12 cellular contexts compared by ENCODE assay signal in genomic region chr2:125397535-125398251, GRCh38.
DNase-seq lines count a peak whose midpoint lies in the region; ATAC-seq, FAIRE-seq and TF ChIP-seq lines count a peak whose summit lies in the region.
"Had no signal": no experiment of that assay in that cellular context is flagged by ENCODE, and none has a peak within 500 bp of the region (broad histone marks: within the 10 kb centered on the region; RNA-seq: fewer than 3 reads in every experiment).

No MANE protein-coding gene starts in this region.

- H3K36me3 ChIP-seq in upper lobe of right lung (no peaks in the 10 kb centered on the region), heart left ventricle (no peaks in the 10 kb centered on the region)
- H3K36me3 ChIP-seq: BLaER1 treated with 17β-estradiol and CSF1 and Interleukin-3, amounts not matched to agents 10 nM and 100 nM had no signal

- 84 to 96% (median 89%) methylated on average over 4 of the region's 4 CpGs for WGBS in heart left ventricle, 4 donors

- H3K27me3 ChIP-seq in upper lobe of right lung (no peaks in the 10 kb centered on the region), heart left ventricle (no peaks in the 10 kb centered on the region)
- H3K27me3 ChIP-seq: BLaER1 treated with 17β-estradiol and CSF1 and Interleukin-3, amounts not matched to agents 10 nM and 100 nM; foreskin keratinocyte had no signal

- FAIRE-seq in HTR-8/SVneo (lab: Jason Lieb, UNC) = no peak

- H3K27ac ChIP-seq in upper lobe of right lung (no peak overlapping the region), heart left ventricle (no peak overlapping the region)
- H3K27ac ChIP-seq: BLaER1 treated with 17β-estradiol and CSF1 and Interleukin-3, amounts not matched to agents 10 nM and 100 nM; dorsolateral prefrontal cortex; foreskin keratinocyte had no signal

- TF ChIP-seq CTCF in GM20000 (IDR thresholded peaks at IDR 0.05; ENCODE audit: extremely low read depth, missing control alignments) (no peak), upper lobe of right lung (IDR thresholded peaks at IDR 0.05) (no peak), heart left ventricle (IDR thresholded peaks at IDR 0.05) (no peak)

- peak; percentile 51 for DNase-seq in GM20000 (ENCODE audit: low spot score)
- DNase-seq in upper lobe of right lung = no peak
- no peak for DNase-seq in heart left ventricle
- DNase-seq in HTR-8/SVneo (ENCODE audit: insufficient read length, low spot score) = no peak
- no peak for DNase-seq in activated CD4-positive, alpha-beta T cell treated with anti-CD3 and anti-CD28 coated beads for 48 hours
- DNase-seq: dorsolateral prefrontal cortex, foreskin keratinocyte, kidney glomerular epithelial cell had no signal

- H3K4me1 ChIP-seq in upper lobe of right lung (no peaks in the 10 kb centered on the region), heart left ventricle (no peaks in the 10 kb centered on the region)
- H3K4me1 ChIP-seq: BLaER1 treated with 17β-estradiol and CSF1 and Interleukin-3, amounts not matched to agents 10 nM and 100 nM; foreskin keratinocyte had no signal

- no peak overlapping the region for H3K4me3 ChIP-seq in upper lobe of right lung
- H3K4me3 ChIP-seq in heart left ventricle = no peak overlapping the region
- H3K4me3 ChIP-seq: BLaER1 treated with 17β-estradiol and CSF1 and Interleukin-3, amounts not matched to agents 10 nM and 100 nM; dorsolateral prefrontal cortex had no signal

- no peak for TF ChIP-seq POLR2A in heart left ventricle (IDR thresholded peaks at IDR 0.05)

- intact Hi-C loops in upper lobe of right lung (cut with DNase I) = no loop called here
- intact Hi-C loops in heart left ventricle (cut with DNase I) = no loop called here

- ATAC-seq in GM18517 (IDR thresholded peaks at IDR 0.05; ENCODE audit: unreplicated experiment) (peak; percentile 89), HG02884 (IDR thresholded peaks at IDR 0.05; ENCODE audit: unreplicated experiment) (peak; percentile 82), HG03460 (IDR thresholded peaks at IDR 0.05; ENCODE audit: unreplicated experiment) (peak; percentile 82), upper lobe of right lung (no peak), heart left ventricle (no peak)
- ATAC-seq: foreskin keratinocyte had no signal

- no peaks in the 10 kb centered on the region for H3K9me3 ChIP-seq in upper lobe of right lung
- no peaks in the 10 kb centered on the region for H3K9me3 ChIP-seq in heart left ventricle
- H3K9me3 ChIP-seq: BLaER1 treated with 17β-estradiol and CSF1 and Interleukin-3, amounts not matched to agents 10 nM and 100 nM had no signal

Comparison
In these comparisons a context has a peak if more than half of its experiments do, and no peak if none do; other contexts are left out.
1. ATAC-seq: peak in GM18517 (single experiment), HG02884 (single experiment) and HG03460 (single experiment); none in upper lobe of right lung (single experiment) and heart left ventricle (0 of 4).